ENCODE assay signal across 8 cellular contexts in genomic region chr3:130896101-130896500, GRCh38. TPM values are rescaled to one million over a fixed set of nuclear protein-coding genes. Genes with fewer than 3 reads are reported as not detected.
DNase-seq lines count a peak whose midpoint lies in the region; ATAC-seq, FAIRE-seq and TF ChIP-seq lines count a peak whose summit lies in the region.

No MANE protein-coding gene starts in this region.

- no peak for ATAC-seq in GM21423 (IDR thresholded peaks at IDR 0.05; ENCODE audit: unreplicated experiment)
- ATAC-seq in GM18861 (IDR thresholded peaks at IDR 0.05; ENCODE audit: unreplicated experiment) = no peak

- no peaks in the 10 kb centered on the region for H3K9me3 Mint-ChIP-seq in activated naive CD8-positive, alpha-beta T cell treated with anti-CD3 and anti-CD28 coated beads for 36 hours

- H3K27me3 ChIP-seq in mesenchymal stem cell (ENCODE audit: control insufficient read depth in 1 of 2, insufficient read depth in 1 of 2, low read length in 2 of 2) = no peaks in the 10 kb centered on the region

- WGBS in mesenchymal stem cell = 46% methylated on average over 1 of the region's 4 CpGs

- peaks cover 47% of the 10 kb centered on the region for H3K4me1 Mint-ChIP-seq in activated naive CD8-positive, alpha-beta T cell treated with anti-CD3 and anti-CD28 coated beads for 36 hours

- no peak overlapping the region for H2BK15ac ChIP-seq in mesenchymal stem cell (ENCODE audit: low read depth, poor library complexity, severe bottlenecking)

- H3K4me2 ChIP-seq in mesenchymal stem cell (ENCODE audit: low read length, poor library complexity, severe bottlenecking) = no peak overlapping the region

- no peak overlapping the region for H3K23ac ChIP-seq in mesenchymal stem cell (ENCODE audit: low read length in 2 of 2)

- no peak overlapping the region for H2AFZ ChIP-seq in mesenchymal stem cell (ENCODE audit: low read depth, low read length)

- FAIRE-seq in D721Med (lab: Jason Lieb, UNC) = peak; percentile 38

- H3K79me1 ChIP-seq in mesenchymal stem cell (replicated peaks; ENCODE audit: low read length, poor library complexity, severe bottlenecking) = peaks cover 1% of the 10 kb centered on the region

- H3K14ac ChIP-seq in mesenchymal stem cell (ENCODE audit: low read length in 2 of 2) = no peak overlapping the region

- no peak overlapping the region for H4K91ac ChIP-seq in mesenchymal stem cell (ENCODE audit: low read length)

- no peaks in the 10 kb centered on the region for H3K4me1 ChIP-seq in mesenchymal stem cell (ENCODE audit: control insufficient read depth, insufficient read depth, low read depth, low read length)

- peak overlapping the region in 1 of 2 experiments; percentile 89 for H3K4me3 ChIP-seq in mesenchymal stem cell (ENCODE audit: insufficient read depth in 1 of 2, low read depth in 1 of 2, low read length in 2 of 2)

- no peak overlapping the region for H2BK120ac ChIP-seq in mesenchymal stem cell (ENCODE audit: low read depth, low read length)

- H3K36me3 ChIP-seq in mesenchymal stem cell (ENCODE audit: control insufficient read depth in 1 of 2, insufficient read depth in 2 of 2, low read depth in 1 of 2, low read length in 2 of 2) = no peaks in the 10 kb centered on the region

- no peaks in the 10 kb centered on the region for H3K9me3 ChIP-seq in mesenchymal stem cell (ENCODE audit: control insufficient read depth, low read length)

- no peak overlapping the region for H3K27ac ChIP-seq in mesenchymal stem cell (ENCODE audit: low read length, poor library complexity, severe bottlenecking)

- no peak overlapping the region for H2BK12ac ChIP-seq in mesenchymal stem cell (ENCODE audit: low read length in 2 of 2)

- H3K27ac Mint-ChIP-seq in activated naive CD8-positive, alpha-beta T cell treated with anti-CD3 and anti-CD28 coated beads for 36 hours = no peak overlapping the region

- H4K8ac ChIP-seq in mesenchymal stem cell (ENCODE audit: low read length) = no peak overlapping the region

- H3K27me3 Mint-ChIP-seq in activated naive CD8-positive, alpha-beta T cell treated with anti-CD3 and anti-CD28 coated beads for 36 hours = no peaks in the 10 kb centered on the region

- H3K4ac ChIP-seq in mesenchymal stem cell (ENCODE audit: low read depth in 1 of 2, low read length in 2 of 2) = no peak overlapping the region

- no peak for TF ChIP-seq CTCF in D721Med (IDR thresholded peaks at IDR 0.05; ENCODE audit: insufficient read depth, missing control alignments)

- H3K9ac ChIP-seq in mesenchymal stem cell (ENCODE audit: low read length) = peak overlapping the region; percentile 98

- peaks cover 4% of the 10 kb centered on the region for H3K36me3 Mint-ChIP-seq in activated naive CD8-positive, alpha-beta T cell treated with anti-CD3 and anti-CD28 coated beads for 36 hours

- H2AK5ac ChIP-seq in mesenchymal stem cell (ENCODE audit: low read length, severe bottlenecking) = no peak overlapping the region

- in situ Hi-C loops in KBM-7 (cut with MboI; ENCODE audit: low pct_unique_long_range_greater_than_20kb, low sequenced_read_pairs) = no loop called here

- no peak overlapping the region for H2BK5ac ChIP-seq in mesenchymal stem cell (ENCODE audit: low read depth, low read length, poor library complexity, severe bottlenecking)

- peak overlapping the region; percentile 94 for H3K4me3 Mint-ChIP-seq in activated naive CD8-positive, alpha-beta T cell treated with anti-CD3 and anti-CD28 coated beads for 36 hours

- DNase-seq in D721Med (ENCODE audit: insufficient read length, low spot score) (no peak), KBM-7 (peak; percentile 21), mesenchymal stem cell (no peak), NCI-H2107 treated with DMSO at 0.1 percent for 48 hours (lab: John Stamatoyannopoulos, UW; ENCODE audit: unreplicated experiment) (no peak), NCI-H2081 treated with DMSO at 0.1 percent for 48 hours (lab: John Stamatoyannopoulos, UW) (no peak)
- DNase-seq in activated naive CD8-positive, alpha-beta T cell treated with anti-CD3 and anti-CD28 coated beads for 36 hours = peak; percentile 9

- H3K18ac ChIP-seq in mesenchymal stem cell (ENCODE audit: low read depth in 1 of 2, low read length in 2 of 2) = no peak overlapping the region

RNA-seq across cellular contexts. Expression of gene ATP2C1, which starts 2.2 kb away (rescaled TPM):
- total RNA-seq in activated naive CD8-positive, alpha-beta T cell treated with anti-CD3 and anti-CD28 coated beads for 36 hours = 10 to 100 TPM; 48.8 to 53.2 TPM
- polyA plus RNA-seq in mesenchymal stem cell (2013, experiment 1 of 2) = 55.3 TPM
- 55.5 TPM for polyA plus RNA-seq in mesenchymal stem cell (2013, experiment 2 of 2)

Comparison
In these comparisons a context has a peak if more than half of its experiments do, and no peak if none do; other contexts are left out.
1. DNase-seq: peak in KBM-7 (single experiment) and activated naive CD8-positive, alpha-beta T cell treated with anti-CD3 and anti-CD28 coated beads for 36 hours (single experiment); none in D721Med (single experiment), mesenchymal stem cell (single experiment), NCI-H2107 treated with DMSO at 0.1 percent for 48 hours (single experiment) and NCI-H2081 treated with DMSO at 0.1 percent for 48 hours (single experiment).